11 cellular contexts compared by ENCODE assay signal in genomic region chr2:57882895-57883515, GRCh38.
DNase-seq lines count a peak whose midpoint lies in the region; ATAC-seq and TF ChIP-seq lines count a peak whose summit lies in the region.
"Had no signal": no experiment of that assay in that cellular context is flagged by ENCODE, and none has a peak within 500 bp of the region (broad histone marks: within the 10 kb centered on the region; RNA-seq: fewer than 3 reads in every experiment).

No MANE protein-coding gene starts in this region.

- POLR2A ChIA-PET in SK-N-SH (lab: Yijun Ruan, JAX), result no interaction called here

- TF ChIP-seq EP300 in SK-N-SH (IDR thresholded peaks at IDR 0.05; ENCODE audit: borderline replicate concordance in 1 of 2, low read depth in 1 of 2, low read length in 1 of 2) (no peak), transverse colon (IDR thresholded peaks at IDR 0.05; ENCODE audit: low read depth) (no peak)

- H2AFZ ChIP-seq in SK-N-SH (ENCODE audit: low read depth), result no peak overlapping the region

- no peaks in the 10 kb centered on the region for H3K9me3 Mint-ChIP-seq in activated T-cell treated with anti-CD3 and anti-CD28 coated beads, Interleukin-2, amount 50 U/mL, for 4 hours
- H3K9me3 Mint-ChIP-seq: activated T-helper 17 cell treated with anti-CD3 and anti-CD28 coated beads, Interleukin-2, amount 50 U/mL, for 72 hours had no signal

- TF ChIP-seq RAD21 in SK-N-SH (IDR thresholded peaks at IDR 0.05; ENCODE audit: low read length), result no peak

- H3K9me2 ChIP-seq in SK-N-SH, result no peaks in the 10 kb centered on the region

- H3K4me3 Mint-ChIP-seq in activated T-cell treated with anti-CD3 and anti-CD28 coated beads, Interleukin-2, amount 50 U/mL, for 4 hours, result no peak overlapping the region
- H3K4me3 Mint-ChIP-seq: activated T-helper 17 cell treated with anti-CD3 and anti-CD28 coated beads, Interleukin-2, amount 50 U/mL, for 72 hours had no signal

- CTCF ChIA-PET in SK-N-SH (lab: Yijun Ruan, JAX), result no interaction called here

- H3K4me3 ChIP-seq in SK-N-SH (ENCODE audit: low read depth in 2 of 2, low read length in 1 of 2) (no peak overlapping the region), endocrine pancreas (ENCODE audit: control insufficient read depth, insufficient read depth, low read length) (peak overlapping the region; percentile 86), transverse colon (no peak overlapping the region), brain microvascular endothelial cell (ENCODE audit: low read depth, low read length) (no peak overlapping the region)
- H3K4me3 ChIP-seq: skin epidermis had no signal

- in situ Hi-C loops in transverse colon (cut with MboI; ENCODE audit: low pct_ligation_motif_present in 1 of 4, low pct_unique_long_range_greater_than_20kb in 1 of 4, low sequenced_read_pairs in 3 of 4), result no loop called here
- in situ Hi-C loops in brain microvascular endothelial cell (cut with HindIII; ENCODE audit: low pct_ligation_motif_present, low sequenced_read_pairs), result no loop called here

- H3K9me3 ChIP-seq in SK-N-SH (no peaks in the 10 kb centered on the region), endocrine pancreas (ENCODE audit: control insufficient read depth, low read length) (no peaks in the 10 kb centered on the region), transverse colon (no peaks in the 10 kb centered on the region)
- H3K9me3 ChIP-seq: heart right ventricle had no signal

- H3K27me3 ChIP-seq in SK-N-SH (ENCODE audit: insufficient read depth) (no peaks in the 10 kb centered on the region), endocrine pancreas (ENCODE audit: control insufficient read depth, insufficient read depth, low read length) (no peaks in the 10 kb centered on the region), transverse colon (no peaks in the 10 kb centered on the region), brain microvascular endothelial cell (replicated peaks) (no peaks in the 10 kb centered on the region)
- H3K27me3 ChIP-seq: heart right ventricle had no signal

- H3K4me2 ChIP-seq in SK-N-SH, result 0 out of 2 replicates have a peak overlapping the region, but pooled peaks have one; percentile 20

- no peaks in the 10 kb centered on the region for H4K20me1 ChIP-seq in SK-N-SH (ENCODE audit: insufficient read depth)

- no peaks in the 10 kb centered on the region for H3K27me3 Mint-ChIP-seq in activated T-cell treated with anti-CD3 and anti-CD28 coated beads, Interleukin-2, amount 50 U/mL, for 4 hours (ENCODE audit: low read depth)
- H3K27me3 Mint-ChIP-seq: activated T-helper 17 cell treated with anti-CD3 and anti-CD28 coated beads, Interleukin-2, amount 50 U/mL, for 72 hours had no signal

- H3F3A ChIP-seq in SK-N-SH (replicated peaks; ENCODE audit: insufficient read depth), result peaks cover 10% of the 10 kb centered on the region

- H3K36me3 Mint-ChIP-seq in activated T-cell treated with anti-CD3 and anti-CD28 coated beads, Interleukin-2, amount 50 U/mL, for 4 hours (ENCODE audit: insufficient read depth), result no peaks in the 10 kb centered on the region

- no peaks in the 10 kb centered on the region for H3K36me3 ChIP-seq in SK-N-SH (replicated peaks in 1 of 2; ENCODE audit: control insufficient read depth in 1 of 2, insufficient read depth in 2 of 2, low read length in 1 of 2)
- H3K36me3 ChIP-seq in endocrine pancreas (ENCODE audit: control insufficient read depth, insufficient read depth, low read length), result no peaks in the 10 kb centered on the region
- H3K36me3 ChIP-seq in transverse colon, result no peaks in the 10 kb centered on the region
- no peaks in the 10 kb centered on the region for H3K36me3 ChIP-seq in brain microvascular endothelial cell (replicated peaks)
- H3K36me3 ChIP-seq: heart right ventricle had no signal

- 73% methylated on average over 5 of the region's 5 CpGs for WGBS in SK-N-SH (ENCODE audit: low lambda C conversion rate)
- WGBS in transverse colon (ENCODE audit: low coverage in 1 of 2), 2 donors, result 66 to 76% methylated on average over 5 of the region's 5 CpGs

- no peak for ATAC-seq in SK-N-SH treated with all-trans-retinoic acid at 6 μM for 48 hours
- no peak for ATAC-seq in activated T-cell treated with anti-CD3 and anti-CD28 coated beads, Interleukin-2, amount 50 U/mL, for 4 hours
- ATAC-seq: activated T-helper 17 cell treated with anti-CD3 and anti-CD28 coated beads, Interleukin-2, amount 50 U/mL, for 72 hours; heart right ventricle had no signal

- no peak overlapping the region for H3K9ac ChIP-seq in SK-N-SH
- H3K9ac ChIP-seq in endocrine pancreas (ENCODE audit: control insufficient read depth, insufficient read depth, low read length), result no peak overlapping the region

- DNase-seq in SK-N-SH (no peak), NCI-H69 (lab: John Stamatoyannopoulos, UW) (peak; percentile 65), transverse colon (no peak), brain microvascular endothelial cell (no peak), NCI-H524 (lab: John Stamatoyannopoulos, UW) (no peak)
- DNase-seq in activated T-cell treated with anti-CD3 and anti-CD28 coated beads, Interleukin-2, amount 50 U/mL, for 4 hours, result no peak
- DNase-seq: heart right ventricle had no signal

- H3K4me1 ChIP-seq in SK-N-SH (ENCODE audit: control insufficient read depth in 1 of 2, insufficient read depth in 2 of 2, low read depth in 1 of 2, low read length in 1 of 2) (peaks cover 8 to 14% of the 10 kb centered on the region in 2 experiments; a peak in 2 of 4 replicates), endocrine pancreas (ENCODE audit: control insufficient read depth, insufficient read depth, low read length) (peaks cover 12% of the 10 kb centered on the region), transverse colon (peaks cover 0 to 21% (median 10%) of the 10 kb centered on the region in 4 donors)

- TF ChIP-seq POLR2A in transverse colon (IDR thresholded peaks at IDR 0.05), result no peak

- intact Hi-C loops in transverse colon (cut with DNase I; ENCODE audit: low total_unique reads), result no loop called here

- peak overlapping the region in 1 of 2 experiments; percentile 60; a peak in 2 of 4 replicates for H3K27ac ChIP-seq in SK-N-SH (ENCODE audit: low read depth in 2 of 2, low read length in 1 of 2)
- peak overlapping the region in 3 of 4 donors; percentile 11 to 39 (median 20) for H3K27ac ChIP-seq in transverse colon
- no peak overlapping the region for H3K27ac ChIP-seq in brain microvascular endothelial cell
- H3K27ac ChIP-seq: heart right ventricle, skin epidermis had no signal

- TF ChIP-seq CTCF in SK-N-SH (IDR thresholded peaks at IDR 0.05) (no peak), transverse colon (IDR thresholded peaks at IDR 0.05) (no peak), brain microvascular endothelial cell (IDR thresholded peaks at IDR 0.05; ENCODE audit: low read depth, low read length, missing control alignments) (no peak)

- no peaks in the 10 kb centered on the region for H3K4me1 Mint-ChIP-seq in activated T-cell treated with anti-CD3 and anti-CD28 coated beads, Interleukin-2, amount 50 U/mL, for 4 hours (ENCODE audit: low read depth)
- H3K4me1 Mint-ChIP-seq: activated T-helper 17 cell treated with anti-CD3 and anti-CD28 coated beads, Interleukin-2, amount 50 U/mL, for 72 hours had no signal

- no peaks in the 10 kb centered on the region for H3K79me2 ChIP-seq in SK-N-SH (ENCODE audit: insufficient read depth)

TF ChIP-seq in SK-N-SH, 30 proteins besides CTCF, POLR2A, EP300 and RAD21:
- no peak for TF ChIP-seq GABPA (IDR thresholded peaks at IDR 0.05; ENCODE audit: low read depth)
- no peak for TF ChIP-seq ELF1 (IDR thresholded peaks at IDR 0.05)
- TF ChIP-seq RCOR1 (IDR thresholded peaks at IDR 0.05; ENCODE audit: low read length), result no peak

TF ChIP-seq in SK-N-SH treated with all-trans-retinoic acid at 6 μM for 48 hours, 23 proteins besides CTCF, POLR2A, EP300 and RAD21:
- TF ChIP-seq ZNF8 (CRISPR knock-in tag; IDR thresholded peaks at IDR 0.05), result no peak
- no peak for TF ChIP-seq BACH2 (CRISPR knock-in tag; IDR thresholded peaks at IDR 0.05; ENCODE audit: borderline replicate concordance)
- TF ChIP-seq TSHZ2 (CRISPR knock-in tag; IDR thresholded peaks at IDR 0.05), result no peak
- TF ChIP-seq ZNF70 (CRISPR knock-in tag; IDR thresholded peaks at IDR 0.05), result no peak
